11 cellular contexts compared by ENCODE assay signal in genomic region chr11:90113541-90113940, GRCh38. TPM values are rescaled to one million over a fixed set of nuclear protein-coding genes. Genes with fewer than 3 reads are reported as not detected.
DNase-seq lines count a peak whose midpoint lies in the region; ATAC-seq and TF ChIP-seq lines count a peak whose summit lies in the region.
"Had no signal": no experiment of that assay in that cellular context is flagged by ENCODE, and none has a peak within 500 bp of the region (broad histone marks: within the 10 kb centered on the region; RNA-seq: fewer than 3 reads in every experiment).

No MANE protein-coding gene starts in this region.

- POLR2A ChIA-PET in activated CD8-positive, alpha-beta T cell treated with anti-CD3 and anti-CD28 coated beads for 36 hours (lab: Charles Lee) = interaction anchor here (0.7 kb wide), 1 partner anchor 1028 kb away, joined by 4 read pairs; no protein-coding TSS in a partner anchor
- POLR2A ChIA-PET in activated CD8-positive, alpha-beta T cell treated with anti-CD3 and anti-CD28 coated beads, Interleukin-2, amount 10 ng/mL, durations not matched to agents 7 days and 5 days (lab: Charles Lee) = no interaction called here

- H3K27ac Mint-ChIP-seq in activated CD8-positive, alpha-beta T cell treated with anti-CD3 and anti-CD28 coated beads for 36 hours = no peak overlapping the region
- no peak overlapping the region for H3K27ac Mint-ChIP-seq in activated CD8-positive, alpha-beta T cell treated with anti-CD3 and anti-CD28 coated beads, Interleukin-2, amount 10 ng/mL, durations not matched to agents 7 days and 5 days
- H3K27ac Mint-ChIP-seq: activated T-cell treated with anti-CD3 and anti-CD28 coated beads, Interleukin-2, amount 50 U/mL, for 72 hours had no signal

- H3K9me3 Mint-ChIP-seq in activated CD8-positive, alpha-beta T cell treated with anti-CD3 and anti-CD28 coated beads for 36 hours = no peaks in the 10 kb centered on the region
- no peaks in the 10 kb centered on the region for H3K9me3 Mint-ChIP-seq in activated CD8-positive, alpha-beta T cell treated with anti-CD3 and anti-CD28 coated beads, Interleukin-2, amount 10 ng/mL, durations not matched to agents 7 days and 5 days (ENCODE audit: insufficient read depth)
- H3K9me3 Mint-ChIP-seq: activated T-cell treated with anti-CD3 and anti-CD28 coated beads, Interleukin-2, amount 50 U/mL, for 72 hours had no signal

- intact Hi-C loops in activated CD8-positive, alpha-beta T cell treated with anti-CD3 and anti-CD28 coated beads for 36 hours (cut with micrococcal nuclease) = no loop called here
- intact Hi-C loops in testis (cut with DNase I; ENCODE audit: low total_unique reads) = no loop called here

- H3F3A ChIP-seq in OCI-LY1 (ENCODE audit: insufficient read depth, low read length) = no peaks in the 10 kb centered on the region

- H3K9me2 ChIP-seq in OCI-LY1 (ENCODE audit: low read depth, low read length) = no peaks in the 10 kb centered on the region

- CTCF ChIA-PET in activated CD8-positive, alpha-beta T cell treated with anti-CD3 and anti-CD28 coated beads for 36 hours (lab: Charles Lee) = no interaction called here
- CTCF ChIA-PET in activated CD8-positive, alpha-beta T cell treated with anti-CD3 and anti-CD28 coated beads, Interleukin-2, amount 10 ng/mL, durations not matched to agents 7 days and 5 days (lab: Charles Lee) = no interaction called here

- no peaks in the 10 kb centered on the region for H3K27me3 Mint-ChIP-seq in activated CD8-positive, alpha-beta T cell treated with anti-CD3 and anti-CD28 coated beads for 36 hours
- H3K27me3 Mint-ChIP-seq in activated CD8-positive, alpha-beta T cell treated with anti-CD3 and anti-CD28 coated beads, Interleukin-2, amount 10 ng/mL, durations not matched to agents 7 days and 5 days (ENCODE audit: low read depth) = no peaks in the 10 kb centered on the region

- H3K4me3 ChIP-seq in OCI-LY1 (ENCODE audit: low read depth, low read length, poor library complexity, severe bottlenecking) = no peak overlapping the region
- no peak overlapping the region for H3K4me3 ChIP-seq in epithelial cell of proximal tubule (ENCODE audit: low read depth, low read length)
- H3K4me3 ChIP-seq in testis = no peak overlapping the region

- H3K9me3 ChIP-seq in OCI-LY1 (ENCODE audit: low read length) = no peaks in the 10 kb centered on the region
- no peaks in the 10 kb centered on the region for H3K9me3 ChIP-seq in testis

- no peak overlapping the region for H2AFZ ChIP-seq in OCI-LY1 (ENCODE audit: low read length)

- no peak overlapping the region for H3K9ac ChIP-seq in OCI-LY1 (ENCODE audit: low read length)

- TF ChIP-seq POLR2A in testis (IDR thresholded peaks at IDR 0.05) = no peak

- ATAC-seq in activated CD8-positive, alpha-beta T cell treated with anti-CD3 and anti-CD28 coated beads for 36 hours = no peak
- no peak for ATAC-seq in activated CD8-positive, alpha-beta T cell treated with anti-CD3 and anti-CD28 coated beads, Interleukin-2, amount 10 ng/mL, durations not matched to agents 7 days and 5 days
- no peak for ATAC-seq in GM19395 (IDR thresholded peaks at IDR 0.05; ENCODE audit: unreplicated experiment)
- ATAC-seq: activated T-cell treated with anti-CD3 and anti-CD28 coated beads, Interleukin-2, amount 50 U/mL, for 72 hours had no signal

- no peak for DNase-seq in activated CD8-positive, alpha-beta T cell treated with anti-CD3 and anti-CD28 coated beads for 36 hours
- DNase-seq in activated CD8-positive, alpha-beta T cell treated with anti-CD3 and anti-CD28 coated beads, Interleukin-2, amount 10 ng/mL, durations not matched to agents 7 days and 5 days = no peak
- no peak for DNase-seq in epithelial cell of proximal tubule (ENCODE audit: low read depth)
- DNase-seq in testis = no peak
- DNase-seq in NCI-H1930 (lab: John Stamatoyannopoulos, UW) = no peak
- no peak for DNase-seq in stimulated activated CD8-positive, alpha-beta memory T cell treated with anti-CD3 and anti-CD28 coated beads, Interleukin-4, amount 100 ng/mL, for 48 hours
- DNase-seq: activated T-cell treated with anti-CD3 and anti-CD28 coated beads, Interleukin-2, amount 50 U/mL, for 72 hours had no signal

- H3K36me3 Mint-ChIP-seq in activated CD8-positive, alpha-beta T cell treated with anti-CD3 and anti-CD28 coated beads for 36 hours (ENCODE audit: low read depth) = no peaks in the 10 kb centered on the region
- H3K36me3 Mint-ChIP-seq in activated CD8-positive, alpha-beta T cell treated with anti-CD3 and anti-CD28 coated beads, Interleukin-2, amount 10 ng/mL, durations not matched to agents 7 days and 5 days (ENCODE audit: low read depth) = no peaks in the 10 kb centered on the region

- H3K27me3 ChIP-seq in OCI-LY1 (ENCODE audit: insufficient read depth, low read length) (no peaks in the 10 kb centered on the region), testis (no peaks in the 10 kb centered on the region)

- no peaks in the 10 kb centered on the region for H4K20me1 ChIP-seq in OCI-LY1 (ENCODE audit: insufficient read depth, low read length)

- H3K4me1 ChIP-seq in OCI-LY1 (ENCODE audit: insufficient read depth, low read length, severe bottlenecking) (no peaks in the 10 kb centered on the region), testis (no peaks in the 10 kb centered on the region)

- TF ChIP-seq CTCF in activated CD8-positive, alpha-beta T cell treated with anti-CD3 and anti-CD28 coated beads for 36 hours (IDR thresholded peaks at IDR 0.05) = peak; percentile 38
- TF ChIP-seq CTCF in OCI-LY1 (IDR thresholded peaks at IDR 0.05; ENCODE audit: low read length) (peak; percentile 46), epithelial cell of proximal tubule (conservative IDR thresholded peaks at IDR 0.05; ENCODE audit: low read depth, low read length) (peak; percentile 35), testis (IDR thresholded peaks at IDR 0.05) (peak in 2 of 3 experiments; percentile 2 to 46)

- no peak overlapping the region for H3K4me3 Mint-ChIP-seq in activated CD8-positive, alpha-beta T cell treated with anti-CD3 and anti-CD28 coated beads for 36 hours
- no peak overlapping the region for H3K4me3 Mint-ChIP-seq in activated CD8-positive, alpha-beta T cell treated with anti-CD3 and anti-CD28 coated beads, Interleukin-2, amount 10 ng/mL, durations not matched to agents 7 days and 5 days
- H3K4me3 Mint-ChIP-seq: activated T-cell treated with anti-CD3 and anti-CD28 coated beads, Interleukin-2, amount 50 U/mL, for 72 hours had no signal

- WGBS in testis, 2 donors = 21 to 25% methylated on average over 2 of the region's 2 CpGs

- H3K27ac ChIP-seq in OCI-LY1 (ENCODE audit: low read depth, low read length, poor library complexity, severe bottlenecking) (no peak overlapping the region), testis (no peak overlapping the region)

- no peaks in the 10 kb centered on the region for H3K79me2 ChIP-seq in OCI-LY1 (ENCODE audit: insufficient read depth, low read length)

- no peak overlapping the region for H3K4me2 ChIP-seq in OCI-LY1 (ENCODE audit: low read length)

- H3K36me3 ChIP-seq in OCI-LY1 (ENCODE audit: insufficient read depth, low read length) (no peaks in the 10 kb centered on the region), testis (ENCODE audit: low read depth, missing control alignments) (no peaks in the 10 kb centered on the region)

- H3K4me1 Mint-ChIP-seq in activated CD8-positive, alpha-beta T cell treated with anti-CD3 and anti-CD28 coated beads for 36 hours (ENCODE audit: low read depth) = no peaks in the 10 kb centered on the region
- no peaks in the 10 kb centered on the region for H3K4me1 Mint-ChIP-seq in activated CD8-positive, alpha-beta T cell treated with anti-CD3 and anti-CD28 coated beads, Interleukin-2, amount 10 ng/mL, durations not matched to agents 7 days and 5 days (ENCODE audit: low read depth)

RNA-seq across cellular contexts. Expression of gene NAALAD2, which starts 20.9 kb away (rescaled TPM):
- total RNA-seq in activated CD8-positive, alpha-beta T cell treated with anti-CD3 and anti-CD28 coated beads for 36 hours = not detected
- total RNA-seq in activated CD8-positive, alpha-beta T cell treated with anti-CD3 and anti-CD28 coated beads, Interleukin-2, amount 10 ng/mL, durations not matched to agents 7 days and 5 days = not detected
- total RNA-seq in epithelial cell of proximal tubule (0.23 and 0.43 TPM in 2 replicates), testis (10 to 100 TPM; 89.3 to 92.4 TPM)
- polyA plus RNA-seq in testis (ENCODE audit: insufficient read depth, low read depth, low replicate concordance) = 23.8 TPM
- total RNA-seq: activated T-cell treated with anti-CD3 and anti-CD28 coated beads, Interleukin-2, amount 50 U/mL, for 72 hours had no signal

RNA-seq across cellular contexts. Expression of gene UBTFL1, which starts 27.8 kb away (rescaled TPM):
- total RNA-seq in activated CD8-positive, alpha-beta T cell treated with anti-CD3 and anti-CD28 coated beads for 36 hours = not detected
- total RNA-seq in activated CD8-positive, alpha-beta T cell treated with anti-CD3 and anti-CD28 coated beads, Interleukin-2, amount 10 ng/mL, durations not matched to agents 7 days and 5 days = not detected
- total RNA-seq in epithelial cell of proximal tubule (not detected in 2 replicates), testis (under 1 TPM in 1 of 2 donors, not detected in 1; 0.55 TPM)
- polyA plus RNA-seq in testis (ENCODE audit: insufficient read depth, low read depth, low replicate concordance) = not detected
- total RNA-seq: activated T-cell treated with anti-CD3 and anti-CD28 coated beads, Interleukin-2, amount 50 U/mL, for 72 hours; Daoy; mucosa of gallbladder had no signal

Comparison
In these comparisons a context has a peak if more than half of its experiments do, and no peak if none do; other contexts are left out.
1. RNA of gene NAALAD2, which starts 20.9 kb away (total RNA-seq): 89.3 to 92.4 TPM in testis; 0.23 to 0.43 TPM in epithelial cell of proximal tubule, not detected in activated CD8-positive, alpha-beta T cell treated with anti-CD3 and anti-CD28 coated beads for 36 hours and not detected in activated CD8-positive, alpha-beta T cell treated with anti-CD3 and anti-CD28 coated beads, Interleukin-2, amount 10 ng/mL, durations not matched to agents 7 days and 5 days; every median in the first group is over 10 times any median in the second.
2. Peak in every context shown above with its lines, with median percentiles within 50 percentile points of each other: CTCF ChIP-seq.